12 cellular contexts compared by ENCODE assay signal in genomic region chr22:37602878-37603277, GRCh38. TPM values are rescaled to one million over a fixed set of nuclear protein-coding genes. Genes with fewer than 3 reads are reported as not detected.
"Had no signal": no experiment of that assay in that cellular context is flagged by ENCODE, and none has a peak within 500 bp of the region (broad histone marks: within the 10 kb centered on the region; RNA-seq: fewer than 3 reads in every experiment).

No MANE protein-coding gene starts in this region.

RNA-seq across cellular contexts. Expression of gene LGALS2, which starts 23.0 kb away (rescaled TPM):
- total RNA-seq: dermis microvascular lymphatic vessel endothelial cell, esophagus mucosa, esophagus squamous epithelium, gastrocnemius medialis, glomerular endothelial cell, kidney epithelial cell, left cardiac atrium, left ventricle myocardium superior, lung microvascular endothelial cell had no signal
- polyA plus RNA-seq: heart right ventricle, keratinocyte had no signal

RNA-seq across cellular contexts. Expression of gene CDC42EP1, which starts 42.6 kb away (rescaled TPM):
- polyA plus RNA-seq: naive thymus-derived CD4-positive, alpha-beta T cell had no signal
